ENCODE assay signal across 8 cellular contexts in genomic region chr11:33775064-33775807, GRCh38. TPM values are rescaled to one million over a fixed set of nuclear protein-coding genes. Genes with fewer than 3 reads are reported as not detected.
DNase-seq lines count a peak whose midpoint lies in the region; ATAC-seq, FAIRE-seq and TF ChIP-seq lines count a peak whose summit lies in the region.

No MANE protein-coding gene starts in this region.

- no peak for ATAC-seq in activated naive CD4-positive, alpha-beta T cell treated with anti-CD3 and anti-CD28 coated beads, Interleukin-2, amount 50 U/mL, for 72 hours
- ATAC-seq in HG02759 (IDR thresholded peaks at IDR 0.05; ENCODE audit: unreplicated experiment): no peak
- ATAC-seq in HG03196 (IDR thresholded peaks at IDR 0.05; ENCODE audit: unreplicated experiment): no peak

- H2AFZ ChIP-seq in keratinocyte (ENCODE audit: control insufficient read depth, low read length): peak overlapping the region; percentile 95

- DNase-seq in NCI-H82 (lab: John Stamatoyannopoulos, UW) (peak; percentile 36), NCI-H82 treated with DMSO at 0.1 percent for 48 hours (lab: John Stamatoyannopoulos, UW; ENCODE audit: unreplicated experiment) (no peak), keratinocyte (ENCODE audit: low read depth, low spot score) (no peak), superior temporal gyrus (ENCODE audit: extremely low spot score) (peak; percentile 33), OCI-M1 (lab: John Stamatoyannopoulos, UW) (no peak)
- DNase-seq in activated naive CD4-positive, alpha-beta T cell treated with anti-CD3 and anti-CD28 coated beads, Interleukin-2, amount 50 U/mL, for 72 hours (ENCODE audit: low spot score in 2 of 2): no peak

- H3K9me3 Mint-ChIP-seq in activated naive CD4-positive, alpha-beta T cell treated with anti-CD3 and anti-CD28 coated beads, Interleukin-2, amount 50 U/mL, for 72 hours: no peaks in the 10 kb centered on the region

- H3K36me3 Mint-ChIP-seq in activated naive CD4-positive, alpha-beta T cell treated with anti-CD3 and anti-CD28 coated beads, Interleukin-2, amount 50 U/mL, for 72 hours: peaks cover 0 to 10% of the 10 kb centered on the region in 2 donors

- no peaks in the 10 kb centered on the region for H4K20me1 ChIP-seq in keratinocyte (ENCODE audit: control insufficient read depth, extremely low read depth, insufficient read depth, low read length)

- H3K27ac ChIP-seq in keratinocyte (ENCODE audit: control insufficient read depth, insufficient read depth, low read length): peak overlapping the region; percentile 63

- peak overlapping the region; percentile 71 to 92 (median 86) for H3K4me3 ChIP-seq in keratinocyte (ENCODE audit: control insufficient read depth in 2 of 3, extremely low read depth in 1 of 3, insufficient read depth in 2 of 3, low read depth in 1 of 3, low read length in 3 of 3)

- TF ChIP-seq CTCF in keratinocyte (optimal IDR thresholded peaks at IDR 0.05 in 1 of 3, IDR thresholded peaks at IDR 0.05 in 1 of 3, conservative IDR thresholded peaks at IDR 0.05 in 1 of 3; ENCODE audit: extremely low read depth in 1 of 3, insufficient read depth in 2 of 3, low read length in 3 of 3): no peak

- no peak for FAIRE-seq in keratinocyte (lab: Jason Lieb, UNC)

- H3K9me3 ChIP-seq in keratinocyte (ENCODE audit: control insufficient read depth, low read depth, low read length): no peaks in the 10 kb centered on the region

- dilution Hi-C loops in keratinocyte (cut with MboI; ENCODE audit: extremely low pct_ligation_motif_present, low sequenced_read_pairs): no loop called here

- H3K9ac ChIP-seq in keratinocyte (ENCODE audit: control insufficient read depth, extremely low read depth, insufficient read depth, low read length): peak overlapping the region; percentile 88

- H3K79me2 ChIP-seq in keratinocyte (ENCODE audit: control insufficient read depth, insufficient read depth, low read length): peaks cover 30% of the 10 kb centered on the region

- H3K4me1 ChIP-seq in keratinocyte (ENCODE audit: control insufficient read depth, extremely low read depth, insufficient read depth, low read length): peaks cover 38% of the 10 kb centered on the region

- H3K4me2 ChIP-seq in keratinocyte (ENCODE audit: control insufficient read depth, extremely low read depth, insufficient read depth, low read depth, low read length): peak overlapping the region; percentile 91

- no peaks in the 10 kb centered on the region for H3K27me3 ChIP-seq in keratinocyte (ENCODE audit: control insufficient read depth, extremely low read depth, insufficient read depth, low read length)

- peak overlapping the region; percentile 81 to 88 for H3K27ac Mint-ChIP-seq in activated naive CD4-positive, alpha-beta T cell treated with anti-CD3 and anti-CD28 coated beads, Interleukin-2, amount 50 U/mL, for 72 hours

- H3K9me1 ChIP-seq in keratinocyte (ENCODE audit: control insufficient read depth, extremely low read depth, insufficient read depth, low read length): peaks cover 2% of the 10 kb centered on the region

- H3K36me3 ChIP-seq in keratinocyte (ENCODE audit: control insufficient read depth in 2 of 2, extremely low read depth in 1 of 2, insufficient read depth in 2 of 2, low read length in 2 of 2): peaks cover 3 to 4% of the 10 kb centered on the region in 2 experiments

RNA-seq across cellular contexts. Expression of gene FBXO3, which starts 0.9 kb away (rescaled TPM):
- total RNA-seq in activated naive CD4-positive, alpha-beta T cell treated with anti-CD3 and anti-CD28 coated beads, Interleukin-2, amount 50 U/mL, for 72 hours: 10 to 100 TPM; 13.3 to 18.4 TPM
- polyA plus RNA-seq in keratinocyte: 47.3 to 68.6 TPM (median 48.5 TPM) in 3 replicates
- 42.8 TPM for polyA plus RNA-seq in keratinocyte (2011; ENCODE audit: low read depth)
- polyA plus RNA-seq in keratinocyte (2011; cell fraction: cytosol; rRNA removed): 22.3 and 50.6 TPM in 2 replicates
- polyA plus RNA-seq in keratinocyte (2011; cell fraction: nucleus; rRNA removed): 44.9 and 65.7 TPM in 2 replicates
- 25.0 and 34.6 TPM in 2 replicates for polyA plus RNA-seq in keratinocyte (2012; ENCODE audit: low replicate concordance)
- 11.1 to 60.4 TPM (median 40.3 TPM) in 3 replicates for polyA minus RNA-seq in keratinocyte
- polyA minus RNA-seq in keratinocyte (2011; cell fraction: cytosol; rRNA and poly(A)+ RNA removed): 35.5 TPM
- polyA minus RNA-seq in keratinocyte (2011; cell fraction: nucleus; rRNA and poly(A)+ RNA removed): 32.0 and 44.9 TPM in 2 replicates

RNA-seq across cellular contexts. Expression of gene CD59, which starts 39.0 kb away (rescaled TPM):
- total RNA-seq in activated naive CD4-positive, alpha-beta T cell treated with anti-CD3 and anti-CD28 coated beads, Interleukin-2, amount 50 U/mL, for 72 hours: 10 to 100 TPM; 41.9 to 61.7 TPM
- polyA plus RNA-seq in keratinocyte: 1,349 to 1,804 TPM (median 1,403 TPM) in 3 replicates
- polyA plus RNA-seq in keratinocyte (2011; ENCODE audit: low read depth): 138 TPM
- polyA plus RNA-seq in keratinocyte (2011; cell fraction: cytosol; rRNA removed): 1,041 and 1,596 TPM in 2 replicates
- 1,467 and 1,504 TPM in 2 replicates for polyA plus RNA-seq in keratinocyte (2011; cell fraction: nucleus; rRNA removed)
- polyA plus RNA-seq in keratinocyte (2012; ENCODE audit: low replicate concordance): 746 and 1,053 TPM in 2 replicates
- 691 to 1,393 TPM (median 1,095 TPM) in 3 replicates for polyA minus RNA-seq in keratinocyte
- 314 TPM for polyA minus RNA-seq in keratinocyte (2011; cell fraction: cytosol; rRNA and poly(A)+ RNA removed)
- polyA minus RNA-seq in keratinocyte (2011; cell fraction: nucleus; rRNA and poly(A)+ RNA removed): 626 and 1,149 TPM in 2 replicates

Comparison
In these comparisons a context has a peak if more than half of its experiments do, and no peak if none do; other contexts are left out.
1. DNase-seq: peak in NCI-H82 (single experiment) and superior temporal gyrus (single experiment); none in NCI-H82 treated with DMSO at 0.1 percent for 48 hours (single experiment), activated naive CD4-positive, alpha-beta T cell treated with anti-CD3 and anti-CD28 coated beads, Interleukin-2, amount 50 U/mL, for 72 hours (0 of 2), keratinocyte (single experiment) and OCI-M1 (single experiment).